In genomic region chr2:238599549-238600505, GRCh38 we compare ENCODE assay signal across 21 cellular contexts.
"Had no signal": no experiment of that assay in that cellular context is flagged by ENCODE, and none has a peak within 500 bp of the region (broad histone marks: within the 10 kb centered on the region; RNA-seq: fewer than 3 reads in every experiment).

No MANE protein-coding gene starts in this region.

- H3K4me1 ChIP-seq: Peyer's patch, SJCRH30 had no signal

- H3K4me1 Mint-ChIP-seq: activated naive CD4-positive, alpha-beta T cell treated with anti-CD3 and anti-CD28 coated beads, Interleukin-2, amount 50 U/mL, for 24 hours had no signal

- H3K36me3 ChIP-seq: breast epithelium, Peyer's patch, SJCRH30 had no signal

- H3K27ac ChIP-seq: Peyer's patch, SJCRH30, VCaP had no signal

- H3K4me2 ChIP-seq: SK-N-SH had no signal

- H3K4me3 Mint-ChIP-seq: activated CD8-positive, alpha-beta T cell treated with anti-CD3 and anti-CD28 coated beads for 36 hours; activated naive CD4-positive, alpha-beta T cell treated with anti-CD3 and anti-CD28 coated beads, Interleukin-2, amount 50 U/mL, for 24 hours had no signal

- H3K27ac Mint-ChIP-seq: activated CD8-positive, alpha-beta T cell treated with anti-CD3 and anti-CD28 coated beads for 36 hours; activated naive CD4-positive, alpha-beta T cell treated with anti-CD3 and anti-CD28 coated beads, Interleukin-2, amount 50 U/mL, for 24 hours had no signal

- H3K36me3 Mint-ChIP-seq: activated naive CD4-positive, alpha-beta T cell treated with anti-CD3 and anti-CD28 coated beads, Interleukin-2, amount 50 U/mL, for 24 hours had no signal

- H3K27me3 ChIP-seq: breast epithelium, Peyer's patch had no signal

- H3K9ac ChIP-seq: SK-N-SH had no signal

- DNase-seq: activated CD4-positive, alpha-beta T cell treated with anti-CD3 and anti-CD28 coated beads for 4 hours; activated CD8-positive, alpha-beta memory T cell treated with anti-CD3 and anti-CD28 coated beads, Interleukin-2, amount 50 U/mL, for 4 hours; activated CD8-positive, alpha-beta T cell treated with anti-CD3 and anti-CD28 coated beads for 36 hours; activated effector memory CD4-positive, alpha-beta T cell treated with Interleukin-2 at 50 U/mL for 16 hours; activated naive CD4-positive, alpha-beta T cell; aorta; Kasumi-1; NCI-H1105 treated with DMSO at 0.1 percent for 48 hours; NCI-H1436 treated with DMSO at 0.1 percent for 48 hours; NCI-H187 treated with DMSO at 0.1 percent for 48 hours; NCI-H2081 treated with DMSO at 0.1 percent for 48 hours; NCI-H446; NCI-H524; Peyer's patch; Right ventricle myocardium superior; SJCRH30; SK-N-SH; T-helper 1 cell had no signal

- ATAC-seq: activated CD8-positive, alpha-beta T cell treated with anti-CD3 and anti-CD28 coated beads for 36 hours had no signal

- H3K9me3 ChIP-seq: breast epithelium, Peyer's patch had no signal

- H3K4me3 ChIP-seq: breast epithelium, Peyer's patch, SJCRH30 had no signal
